Comparison of ENCODE assay signal across 18 cellular contexts in genomic region chr11:94423467-94423866, GRCh38.
"Had no signal": no experiment of that assay in that cellular context is flagged by ENCODE, and none has a peak within 500 bp of the region (broad histone marks: within the 10 kb centered on the region; RNA-seq: fewer than 3 reads in every experiment).

No MANE protein-coding gene starts in this region.

- DNase-seq: activated B cell treated with CpG ODN at 0.5 μM for 24 hours; activated CD4-positive, alpha-beta T cell treated with anti-CD3 and anti-CD28 coated beads for 36 hours; activated CD4-positive, alpha-beta T cell treated with anti-CD3 and anti-CD28 coated beads, Interleukin-2, amount 50 U/mL, for 4 hours; activated CD8-positive, alpha-beta memory T cell treated with anti-CD3 and anti-CD28 coated beads, Interleukin-2, amount 50 U/mL, for 48 hours; activated naive CD4-positive, alpha-beta T cell; activated T-cell treated with anti-CD3 and anti-CD28 coated beads, Interleukin-2, amount 50 U/mL, for 4 hours; adrenal gland; colonic mucosa; dorsolateral prefrontal cortex; effector memory CD8-positive, alpha-beta T cell; esophagus squamous epithelium; heart left ventricle; islet precursor cell; left ventricle myocardium inferior; stimulated activated CD4-positive, alpha-beta T cell treated with anti-CD3 and anti-CD28 coated beads, Interleukin-4, amount 100 ng/mL, for 1 hour; stimulated activated naive CD4-positive, alpha-beta T cell; T-helper 1 cell; testis had no signal
